ENCODE assay signal across 29 cellular contexts in genomic region chrX:48754124-48754667, GRCh38. TPM values are rescaled to one million over a fixed set of nuclear protein-coding genes. Genes with fewer than 3 reads are reported as not detected.
"Had no signal": no experiment of that assay in that cellular context is flagged by ENCODE, and none has a peak within 500 bp of the region (broad histone marks: within the 10 kb centered on the region; RNA-seq: fewer than 3 reads in every experiment).

No MANE protein-coding gene starts in this region.

- H3K4me3 ChIP-seq: ascending aorta, body of pancreas, breast epithelium had no signal

- DNase-seq: activated CD4-positive, alpha-beta T cell treated with anti-CD3 and anti-CD28 coated beads for 1 hour; activated CD4-positive, alpha-beta T cell treated with anti-CD3 and anti-CD28 coated beads for 48 hours; activated CD4-positive, CD25-positive, alpha-beta regulatory T cell; activated CD8-positive, alpha-beta T cell treated with anti-CD3 and anti-CD28 coated beads, Interleukin-2, amount 10 ng/mL, durations not matched to agents 7 days and 5 days; activated gamma-delta T cell; activated naive CD4-positive, alpha-beta T cell treated with Interleukin-2 at 50 U/mL for 16 hours; activated naive CD8-positive, alpha-beta T cell treated with anti-CD3 and anti-CD28 coated beads, Interleukin-2, amount 10 ng/mL, durations not matched to agents 7 days and 5 days; activated T-cell treated with anti-CD3 and anti-CD28 coated beads, Interleukin-2, amount 50 U/mL, for 24 hours; amygdala; body of pancreas; Karpas-422; NCI-H1092; NCI-H1436 treated with DMSO at 0.1 percent for 48 hours; NCI-H1694 treated with DMSO at 0.1 percent for 48 hours; NCI-H2029; NCI-H345; NCI-H524 treated with DMSO at 0.1 percent for 48 hours; Right ventricle myocardium superior; SW 1271; T-helper 1 cell; T-helper 2 cell; T1000; WERI-Rb-1 had no signal

- ATAC-seq: activated CD8-positive, alpha-beta T cell treated with anti-CD3 and anti-CD28 coated beads, Interleukin-2, amount 10 ng/mL, durations not matched to agents 7 days and 5 days; body of pancreas had no signal

RNA-seq across cellular contexts. Expression of gene GLOD5, which starts 7.4 kb away (rescaled TPM):
- total RNA-seq: activated CD8-positive, alpha-beta T cell treated with anti-CD3 and anti-CD28 coated beads, Interleukin-2, amount 10 ng/mL, durations not matched to agents 7 days and 5 days; activated naive CD8-positive, alpha-beta T cell treated with anti-CD3 and anti-CD28 coated beads, Interleukin-2, amount 10 ng/mL, durations not matched to agents 7 days and 5 days; activated T-helper 2 cell treated with anti-CD3 and anti-CD28 coated beads, Interferon-gamma antibody, Interleukin-2, Interleukin-4, amounts not matched to agents 10 μg/mL and 5 μg/mL and 100 μg/mL, durations not matched to agents 14 hours and 24 hours and 36 hours; ascending aorta; body of pancreas; cardiac septum; MCF 10A; NCI-H460; Right ventricle myocardium superior had no signal

RNA-seq across cellular contexts. Expression of gene GATA1, which starts 32.2 kb away (rescaled TPM):
- total RNA-seq: activated CD8-positive, alpha-beta T cell treated with anti-CD3 and anti-CD28 coated beads, Interleukin-2, amount 10 ng/mL, durations not matched to agents 7 days and 5 days; activated naive CD8-positive, alpha-beta T cell treated with anti-CD3 and anti-CD28 coated beads, Interleukin-2, amount 10 ng/mL, durations not matched to agents 7 days and 5 days; activated T-helper 2 cell treated with anti-CD3 and anti-CD28 coated beads, Interferon-gamma antibody, Interleukin-2, Interleukin-4, amounts not matched to agents 10 μg/mL and 5 μg/mL and 100 μg/mL, durations not matched to agents 14 hours and 24 hours and 36 hours; ascending aorta; body of pancreas; breast epithelium; cardiac septum; MCF 10A; NCI-H460 had no signal
